Comparison of ENCODE assay signal across 25 cellular contexts in the genomic region with DNA sequence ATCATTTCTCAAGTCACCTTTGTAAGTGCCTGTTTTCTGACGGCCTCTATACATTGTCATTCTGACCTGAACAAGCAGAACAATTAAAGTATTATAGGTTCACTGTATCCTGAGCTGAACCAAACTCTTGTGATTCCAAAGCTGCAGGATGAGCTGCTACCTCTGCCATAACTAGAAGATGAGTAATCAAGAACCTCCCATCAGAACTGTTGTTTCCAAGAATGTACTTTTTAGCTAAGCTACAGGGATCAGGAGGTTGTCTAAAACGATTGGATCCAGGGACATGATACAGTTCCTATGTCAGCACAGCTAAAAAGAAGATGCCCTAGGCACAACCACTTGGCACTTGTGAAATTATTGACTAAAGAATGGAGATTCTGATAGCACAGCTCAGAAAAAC.
DNase-seq lines count a peak whose midpoint lies in the region; ATAC-seq, FAIRE-seq and TF ChIP-seq lines count a peak whose summit lies in the region.
"Had no signal": no experiment of that assay in that cellular context is flagged by ENCODE, and none has a peak within 500 bp of the region (broad histone marks: within the 10 kb centered on the region; RNA-seq: fewer than 3 reads in every experiment).

No MANE protein-coding gene starts in this region.

- H2BK120ac ChIP-seq in IMR-90 (ENCODE audit: low read depth, low read length) = peak overlapping the region; percentile 53

- H3K14ac ChIP-seq in IMR-90 (replicated peaks; ENCODE audit: low read depth, low read length) = no peak overlapping the region; the same call in 1 of the 2 replicates

- H3K9me3 ChIP-seq in IMR-90 (ENCODE audit: control insufficient read depth, insufficient read depth, low read length) (no peaks in the 10 kb centered on the region), keratinocyte (ENCODE audit: control insufficient read depth, low read depth, low read length) (no peaks in the 10 kb centered on the region)
- H3K9me3 ChIP-seq: A549, upper lobe of right lung had no signal

- no peaks in the 10 kb centered on the region for H3K27me3 ChIP-seq in IMR-90 (ENCODE audit: control insufficient read depth, insufficient read depth, low read length)
- H3K27me3 ChIP-seq in keratinocyte (ENCODE audit: control insufficient read depth, extremely low read depth, insufficient read depth, low read length) = no peaks in the 10 kb centered on the region
- H3K27me3 ChIP-seq in H7 (ENCODE audit: control insufficient read depth, insufficient read depth, low read length) = no peaks in the 10 kb centered on the region
- H3K27me3 ChIP-seq: upper lobe of right lung had no signal

- H3K9me1 ChIP-seq in IMR-90 (ENCODE audit: insufficient read depth, low read length) (peaks cover 3% of the 10 kb centered on the region; the same call in 1 of the 2 replicates), keratinocyte (ENCODE audit: control insufficient read depth, extremely low read depth, insufficient read depth, low read length) (no peaks in the 10 kb centered on the region)

- H3K18ac ChIP-seq in IMR-90 (ENCODE audit: low read depth, low read length) = no peak overlapping the region

- in situ Hi-C loops in IMR-90 (cut with MboI; ENCODE audit: low sequenced_read_pairs) = no loop called here

- no peak overlapping the region for H2AK9ac ChIP-seq in IMR-90 (replicated peaks; ENCODE audit: low read depth, low read length, poor library complexity)

- intact Hi-C loops in IMR-90 (cut with micrococcal nuclease) = loop anchor here (10.0 kb wide), 1 partner anchor 290 kb away; the partner anchor contains the start of gene CCDC90B

- H3K23ac ChIP-seq in IMR-90 (ENCODE audit: low read depth, low read length) = no peak overlapping the region

- TF ChIP-seq RAD21 in IMR-90 (IDR thresholded peaks at IDR 0.05; ENCODE audit: low read length) = no peak

- no TSS peak for BruUV-seq in IMR-90 (replicated peaks; lab: Mats Ljungman, UMichigan)

- no peak overlapping the region for H4K8ac ChIP-seq in IMR-90 (ENCODE audit: low read depth in 2 of 2, low read length in 2 of 2)

- CTCF ChIA-PET in IMR-90 (lab: Yijun Ruan, JAX) = interaction anchor here (0.6 kb wide), 1 partner anchor 69 kb away, joined by 4 read pairs; no protein-coding TSS in a partner anchor

- H3K4me2 ChIP-seq in IMR-90 (ENCODE audit: low read depth, low read length) (no peak overlapping the region), keratinocyte (ENCODE audit: control insufficient read depth, extremely low read depth, insufficient read depth, low read depth, low read length) (peak overlapping the region; percentile 12)
- H3K4me2 ChIP-seq: A549 had no signal

- no peak overlapping the region for H3K56ac ChIP-seq in IMR-90 (ENCODE audit: extremely low read depth, insufficient read depth, low read length)

- no peak overlapping the region for H3K27ac ChIP-seq in IMR-90 (ENCODE audit: insufficient read depth, low read length)
- H3K27ac ChIP-seq in keratinocyte (ENCODE audit: control insufficient read depth, insufficient read depth, low read length) = peak overlapping the region; percentile 11
- H3K27ac ChIP-seq: A549, parathyroid adenoma, upper lobe of right lung had no signal

- H4K91ac ChIP-seq in IMR-90 (ENCODE audit: insufficient read depth, low read depth, low read length) = no peak overlapping the region

- TF ChIP-seq POLR2A in IMR-90 (IDR thresholded peaks at IDR 0.05; ENCODE audit: low read depth, low read length) = no peak

- H2AFZ ChIP-seq in IMR-90 (replicated peaks; ENCODE audit: low read length, poor library complexity) (no peak overlapping the region), keratinocyte (ENCODE audit: control insufficient read depth, low read length) (peak overlapping the region; percentile 40)
- H2AFZ ChIP-seq: parathyroid adenoma had no signal

- peak; percentile 76 for FAIRE-seq in keratinocyte (lab: Jason Lieb, UNC)
- FAIRE-seq: A549, GM12892, RCC 7860, small intestine, TTC549 had no signal

- no peak overlapping the region for H4K5ac ChIP-seq in IMR-90 (ENCODE audit: low read depth, low read length)

- H3K4me1 ChIP-seq in IMR-90 (ENCODE audit: control insufficient read depth, insufficient read depth, low read length) = no peaks in the 10 kb centered on the region; the same call in 1 of the 2 replicates
- H3K4me1 ChIP-seq in keratinocyte (ENCODE audit: control insufficient read depth, extremely low read depth, insufficient read depth, low read length) = peaks cover 24% of the 10 kb centered on the region
- H3K4me1 ChIP-seq: A549, parathyroid adenoma, upper lobe of right lung had no signal

- 20% methylated on average over 1 of the region's 2 CpGs; no CpG with 5 or more reads in 1 of the 2 experiments for WGBS in IMR-90 (ENCODE audit: extremely low coverage in 2 of 2, insufficient read length in 1 of 2), 2 experiments

- H3K9ac ChIP-seq in IMR-90 (ENCODE audit: low read depth, low read length) (no peak overlapping the region), keratinocyte (ENCODE audit: control insufficient read depth, extremely low read depth, insufficient read depth, low read length) (no peak overlapping the region)
- H3K9ac ChIP-seq: parathyroid adenoma had no signal

- no peaks in the 10 kb centered on the region for H3K79me1 ChIP-seq in IMR-90 (ENCODE audit: low read depth in 1 of 2, low read length in 2 of 2)

- POLR2A ChIA-PET in IMR-90 (lab: Charles Lee; ENCODE audit: unreplicated experiment) = no interaction called here

- no peaks in the 10 kb centered on the region for H3K36me3 ChIP-seq in IMR-90 (ENCODE audit: control insufficient read depth, insufficient read depth, low read length)
- no peaks in the 10 kb centered on the region for H3K36me3 ChIP-seq in keratinocyte (ENCODE audit: control insufficient read depth in 2 of 2, extremely low read depth in 1 of 2, insufficient read depth in 2 of 2, low read length in 2 of 2)
- H3K36me3 ChIP-seq in H7 (replicated peaks; ENCODE audit: control insufficient read depth, insufficient read depth, low read length) = no peaks in the 10 kb centered on the region
- H3K36me3 ChIP-seq: upper lobe of right lung had no signal

- H3K4ac ChIP-seq in IMR-90 (ENCODE audit: low read depth, low read length) = peak overlapping the region; percentile 17; the same call in 1 of the 2 replicates

- DNase-seq in AG08395 (ENCODE audit: low spot score) (peak; percentile 64), IMR-90 (peak; percentile 58), astrocyte of the hippocampus (ENCODE audit: low read depth, low spot score) (peak; percentile 16), keratinocyte (ENCODE audit: low read depth, low spot score) (peak; percentile 41), H7 (no peak), NCI-H2029 treated with DMSO at 0.1 percent for 48 hours (lab: John Stamatoyannopoulos, UW) (no peak)
- DNase-seq in stimulated activated CD4-positive, alpha-beta T cell treated with anti-CD3 and anti-CD28 coated beads, Interleukin-12 subunit alpha, Interleukin-12 subunit beta, amount 100 ng/mL, for 4 hours = no peak
- DNase-seq: activated CD4-positive, alpha-beta T cell treated with anti-CD3 and anti-CD28 coated beads, Interleukin-2, amount 10 ng/mL, durations not matched to agents 7 days and 5 days; activated gamma-delta T cell; anterior cingulate cortex; foreskin melanocyte; MV-4-11; NCI-H2029; NCI-H446 treated with DMSO at 0.1 percent for 48 hours; NK-92 treated with Interleukin-12 subunit alpha and Interleukin-12 subunit beta, amount 100 ng/mL, for 24 hours; small intestine; stimulated activated CD4-positive, alpha-beta T cell treated with anti-CD3 and anti-CD28 coated beads, Interleukin-4, amount 100 ng/mL, for 1 hour; upper lobe of right lung had no signal

- TF ChIP-seq CTCF in IMR-90 (conservative IDR thresholded peaks at IDR 0.05; ENCODE audit: low read depth, low read length) (no peak), keratinocyte (optimal IDR thresholded peaks at IDR 0.05 in 1 of 3, IDR thresholded peaks at IDR 0.05 in 1 of 3, conservative IDR thresholded peaks at IDR 0.05 in 1 of 3; ENCODE audit: extremely low read depth in 1 of 3, insufficient read depth in 2 of 3, low read length in 3 of 3) (no peak)

- H2BK20ac ChIP-seq in IMR-90 (ENCODE audit: low read depth, low read length) = peak overlapping the region; percentile 72

- H3K4me3 ChIP-seq in IMR-90 (ENCODE audit: insufficient read depth, low read depth, low read length) (no peak overlapping the region), keratinocyte (ENCODE audit: control insufficient read depth in 2 of 3, extremely low read depth in 1 of 3, insufficient read depth in 2 of 3, low read depth in 1 of 3, low read length in 3 of 3) (no peak overlapping the region), H7 (ENCODE audit: insufficient read depth, low read depth, low read length) (no peak overlapping the region)
- H3K4me3 ChIP-seq: A549, upper lobe of right lung had no signal

- peak; percentile 85 for ATAC-seq in IMR-90 (ENCODE audit: low read depth)
- no peak for ATAC-seq in GM21723 (IDR thresholded peaks at IDR 0.05; ENCODE audit: unreplicated experiment)
- ATAC-seq: A549; natural killer cell treated with Interleukin-12 subunit alpha and Interleukin-12 subunit beta and Interleukin-15 and Interleukin-18, amount 100 ng/mL, for 72 hours; upper lobe of right lung had no signal

- dilution Hi-C loops in IMR-90 (cut with HindIII; ENCODE audit: low sequenced_read_pairs, unreplicated experiment) = no loop called here
- dilution Hi-C loops in keratinocyte (cut with MboI; ENCODE audit: extremely low pct_ligation_motif_present, low sequenced_read_pairs) = no loop called here

- no peak overlapping the region for H2AK5ac ChIP-seq in IMR-90 (ENCODE audit: low read depth, low read length)

- no peak overlapping the region for H2BK5ac ChIP-seq in IMR-90 (ENCODE audit: low read depth, low read length, poor library complexity, severe bottlenecking)

- H4K20me1 ChIP-seq in IMR-90 (ENCODE audit: insufficient read depth, low read length) (no peaks in the 10 kb centered on the region), keratinocyte (ENCODE audit: control insufficient read depth, extremely low read depth, insufficient read depth, low read length) (no peaks in the 10 kb centered on the region)

- no peak overlapping the region; the same call in 2 of the 3 replicates for H2BK15ac ChIP-seq in IMR-90 (ENCODE audit: low read depth, low read length)

- H3K79me2 ChIP-seq in keratinocyte (ENCODE audit: control insufficient read depth, insufficient read depth, low read length) = no peaks in the 10 kb centered on the region
- H3K79me2 ChIP-seq: parathyroid adenoma had no signal

TF ChIP-seq in IMR-90, 13 proteins besides CTCF, POLR2A, EP300 and RAD21 (continues in another document):
- TF ChIP-seq RFX5 (IDR thresholded peaks at IDR 0.05; ENCODE audit: low read depth, low read length) (no peak), MAZ (IDR thresholded peaks at IDR 0.05; ENCODE audit: borderline replicate concordance, low read depth, low read length) (no peak), MAFK (IDR thresholded peaks at IDR 0.05; ENCODE audit: low read depth, low read length) (no peak), NFE2L2 (IDR thresholded peaks at IDR 0.05; ENCODE audit: low read depth, low read length) (no peak)

Comparison
In these comparisons a context has a peak if more than half of its experiments do, and no peak if none do; other contexts are left out.
1. DNase-seq: peak in AG08395 (single experiment), IMR-90 (single experiment), astrocyte of the hippocampus (single experiment) and keratinocyte (single experiment); none in H7 (single experiment), stimulated activated CD4-positive, alpha-beta T cell treated with anti-CD3 and anti-CD28 coated beads, Interleukin-12 subunit alpha, Interleukin-12 subunit beta, amount 100 ng/mL, for 4 hours (single experiment) and NCI-H2029 treated with DMSO at 0.1 percent for 48 hours (single experiment).